ENCODE assay signal across 1 cellular context in genomic region chr7:117664047-117664446, GRCh38.
A peak's percentile ranks its signal among the peaks of the same experiment; 100 is the strongest.
TF ChIP-seq lines count a peak whose summit lies in the region.

No MANE protein-coding gene starts in this region.

TF ChIP-seq in K562, 482 proteins besides CTCF, POLR2A, EP300 and RAD21 (continued from another document):
- peak; percentile 32; the same call in 1 of the 2 replicates for TF ChIP-seq ATF3 (IDR thresholded peaks at IDR 0.05)
- TF ChIP-seq ATF3 (CRISPR knock-in tag; conservative IDR thresholded peaks at IDR 0.05): no peak
- no peak for TF ChIP-seq ZFP1 (CRISPR knock-in tag; IDR thresholded peaks at IDR 0.05)
- no peak for TF ChIP-seq U2AF1 (optimal IDR thresholded peaks at IDR 0.05; ENCODE audit: low read depth, low read length)
- no peak for TF ChIP-seq CBX1 (IDR thresholded peaks at IDR 0.05; ENCODE audit: low read depth)
- TF ChIP-seq ZFPM2 (CRISPR knock-in tag; IDR thresholded peaks at IDR 0.05): no peak
- TF ChIP-seq RBM14 (IDR thresholded peaks at IDR 0.05; ENCODE audit: borderline replicate concordance, insufficient read depth, low read depth, low read length): no peak
